In the genomic region with DNA sequence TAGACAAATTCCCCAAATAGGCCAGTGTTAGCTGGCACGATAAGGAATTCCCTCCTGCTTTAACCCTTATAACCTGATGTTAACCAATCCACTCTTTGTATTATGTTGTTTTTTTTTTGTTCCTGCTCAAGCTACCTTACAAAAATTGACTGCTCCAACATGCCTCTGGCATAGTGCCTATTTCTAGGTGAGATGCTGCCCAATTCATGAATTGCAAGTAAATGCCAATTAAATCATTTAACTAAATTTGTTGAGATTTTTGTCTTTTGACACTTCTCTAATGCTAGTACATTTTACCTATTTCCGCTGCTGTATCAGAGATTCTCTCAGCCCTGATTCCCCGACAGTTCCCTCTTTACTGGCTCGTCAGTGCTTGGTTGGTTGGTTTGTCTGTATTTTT, we compare ENCODE assay signal across 32 cellular contexts.
DNase-seq lines count a peak whose midpoint lies in the region; ATAC-seq, FAIRE-seq and TF ChIP-seq lines count a peak whose summit lies in the region.
"Had no signal": no experiment of that assay in that cellular context is flagged by ENCODE, and none has a peak within 500 bp of the region (broad histone marks: within the 10 kb centered on the region; RNA-seq: fewer than 3 reads in every experiment).

No MANE protein-coding gene starts in this region.

- no peak overlapping the region for H3K18ac ChIP-seq in H1 (ENCODE audit: extremely low read depth, low read length)

- no peak overlapping the region for H2BK5ac ChIP-seq in H1 (ENCODE audit: low read depth, low read length)

- no peak overlapping the region for H3K9ac ChIP-seq in H1 (replicated peaks in 1 of 4; ENCODE audit: extremely low read depth in 1 of 4, low read depth in 3 of 4, low read length in 3 of 4)
- H3K9ac ChIP-seq: BLaER1; BLaER1 treated with 17β-estradiol and CSF1 and Interleukin-3, amounts not matched to agents 10 nM and 100 nM had no signal

- no peaks in the 10 kb centered on the region for H3K27me3 ChIP-seq in H1 (replicated peaks in 1 of 4; ENCODE audit: control insufficient read depth in 3 of 4, extremely low read depth in 1 of 4, insufficient read depth in 3 of 4, low read length in 3 of 4)
- H3K27me3 ChIP-seq in CD8-positive, alpha-beta T cell (ENCODE audit: insufficient read depth, low read length), result no peaks in the 10 kb centered on the region
- H3K27me3 ChIP-seq: BE2C; BLaER1; BLaER1 treated with 17β-estradiol and CSF1 and Interleukin-3, amounts not matched to agents 10 nM and 100 nM had no signal

- no peaks in the 10 kb centered on the region for H3K4me1 Mint-ChIP-seq in CD8-positive, alpha-beta T cell (ENCODE audit: low read depth)
- H3K4me1 Mint-ChIP-seq: B cell; CD14-positive monocyte; CD8-positive, alpha-beta memory T cell had no signal

- H3K27me3 Mint-ChIP-seq in CD8-positive, alpha-beta T cell (ENCODE audit: low read depth), result no peaks in the 10 kb centered on the region
- H3K27me3 Mint-ChIP-seq: B cell; CD4-positive, alpha-beta T cell had no signal

- intact Hi-C loops in CD8-positive, alpha-beta T cell (cut with DNase I, micrococcal nuclease), result no loop called here

- H2BK15ac ChIP-seq in H1 (ENCODE audit: low read length), result no peak overlapping the region

- DNase-seq in H1 (ENCODE audit: low read depth in 1 of 2, low spot score in 2 of 2) (no peak), retina (no peak)
- no peak for DNase-seq in CD8-positive, alpha-beta T cell
- DNase-seq: 8988T; ACHN; AML-193; BE2C; C1 segment of cervical spinal cord; Caco-2; Calu3; CD4-positive, alpha-beta memory T cell; CD4-positive, alpha-beta T cell; CD4-positive, CD25-positive, alpha-beta regulatory T cell; CD8-positive, alpha-beta memory T cell; COR-L47; DMS 273 treated with DMSO at 0.1 percent for 48 hours; DMS153; DMS53; DMS79; DMS79 treated with DMSO at 0.1 percent for 48 hours; DND-41; EL had no signal

- H3K36me3 ChIP-seq in HEK293 (ENCODE audit: control insufficient read depth in 2 of 2, insufficient read depth in 1 of 2, low read length in 2 of 2) (no peaks in the 10 kb centered on the region), H1 (ENCODE audit: control insufficient read depth in 2 of 4, insufficient read depth in 4 of 4, low read length in 3 of 4) (no peaks in the 10 kb centered on the region; a peak in 2 of 8 replicates)
- no peaks in the 10 kb centered on the region for H3K36me3 ChIP-seq in CD8-positive, alpha-beta T cell (ENCODE audit: insufficient read depth, low read length)
- H3K36me3 ChIP-seq: BE2C, BLaER1 had no signal

- H2BK12ac ChIP-seq in H1 (ENCODE audit: low read depth, low read length), result no peak overlapping the region

- no peak for TF ChIP-seq RAD21 in H1 (IDR thresholded peaks at IDR 0.05 in 1 of 2, conservative IDR thresholded peaks at IDR 0.05 in 1 of 2; ENCODE audit: low read depth in 2 of 2, low read length in 2 of 2)

- no peak for TF ChIP-seq POLR2A in H1 (IDR thresholded peaks at IDR 0.05; ENCODE audit: control extremely low read depth in 1 of 2, low read depth in 2 of 2, low read length in 2 of 2)

- H2AK5ac ChIP-seq in H1 (ENCODE audit: low read depth, low read length), result no peak overlapping the region

- ATAC-seq in CD8-positive, alpha-beta T cell, result no peak
- ATAC-seq: A549 had no signal

- no peak overlapping the region for H2BK20ac ChIP-seq in H1 (ENCODE audit: low read length)

- H3K23ac ChIP-seq in H1 (ENCODE audit: insufficient read length), result no peak overlapping the region

- peaks cover 9% of the 10 kb centered on the region for H3K36me3 Mint-ChIP-seq in CD8-positive, alpha-beta T cell
- H3K36me3 Mint-ChIP-seq: CD14-positive monocyte had no signal

- H4K91ac ChIP-seq in H1 (replicated peaks; ENCODE audit: insufficient read length, low read length), result no peak overlapping the region

- H3K4ac ChIP-seq in H1 (replicated peaks; ENCODE audit: insufficient read length, low read depth, low read length), result no peak overlapping the region

- H4K20me1 ChIP-seq in H1 (replicated peaks in 1 of 2; ENCODE audit: control insufficient read depth in 1 of 2, insufficient read depth in 2 of 2, low read length in 2 of 2), result no peaks in the 10 kb centered on the region
- H4K20me1 ChIP-seq: BLaER1; BLaER1 treated with 17β-estradiol and CSF1 and Interleukin-3, amounts not matched to agents 10 nM and 100 nM had no signal

- H3K56ac ChIP-seq in H1 (replicated peaks; ENCODE audit: insufficient read length, low read depth, low read length), result no peak overlapping the region

- H3K27ac Mint-ChIP-seq in CD8-positive, alpha-beta T cell, result no peak overlapping the region
- H3K27ac Mint-ChIP-seq: B cell; CD14-positive monocyte; CD4-positive, alpha-beta T cell; CD4-positive, CD25-positive, alpha-beta regulatory T cell had no signal

- H3K14ac ChIP-seq in H1 (ENCODE audit: insufficient read length), result no peak overlapping the region

- no peak overlapping the region for H4K5ac ChIP-seq in H1 (ENCODE audit: insufficient read length, low read depth, low read length)

- peaks cover 10% of the 10 kb centered on the region for H3K9me3 Mint-ChIP-seq in CD8-positive, alpha-beta T cell

- no peak for TF ChIP-seq EP300 in H1 (IDR thresholded peaks at IDR 0.05; ENCODE audit: borderline replicate concordance in 1 of 2, low read depth in 2 of 2, low read length in 2 of 2)

- no peak overlapping the region for H3K4me2 ChIP-seq in H1 (ENCODE audit: insufficient read depth in 1 of 2, low read depth in 2 of 2, low read length in 2 of 2)
- H3K4me2 ChIP-seq: A549; BLaER1 treated with 17β-estradiol and CSF1 and Interleukin-3, amounts not matched to agents 10 nM and 100 nM had no signal

- H3K27ac ChIP-seq in HEK293 (ENCODE audit: extremely low read depth, low read depth, low read length) (no peak overlapping the region), H1 (ENCODE audit: low read depth, low read length) (no peak overlapping the region)
- H3K27ac ChIP-seq in CD8-positive, alpha-beta T cell (ENCODE audit: low read depth, low read length), result no peak overlapping the region
- H3K27ac ChIP-seq: 22Rv1; A549; BLaER1; BLaER1 treated with 17β-estradiol and CSF1 and Interleukin-3, amounts not matched to agents 10 nM and 100 nM; C4-2B had no signal

- H3K4me3 Mint-ChIP-seq in CD8-positive, alpha-beta T cell, result no peak overlapping the region
- H3K4me3 Mint-ChIP-seq: B cell; CD14-positive monocyte; CD4-positive, alpha-beta memory T cell; CD4-positive, alpha-beta T cell; CD4-positive, CD25-positive, alpha-beta regulatory T cell; CD8-positive, alpha-beta memory T cell had no signal

- H3K4me3 ChIP-seq in HEK293 (ENCODE audit: low read depth, low read length), result no peak overlapping the region
- H3K4me3 ChIP-seq in H1 (ENCODE audit: extremely low read depth in 1 of 4, insufficient read depth in 2 of 4, low read depth in 3 of 4, low read length in 4 of 4), result no peak overlapping the region
- no peak overlapping the region for H3K4me3 ChIP-seq in CD8-positive, alpha-beta T cell (ENCODE audit: low read depth, low read length)
- H3K4me3 ChIP-seq: A549; BLaER1; BLaER1 treated with 17β-estradiol and CSF1 and Interleukin-3, amounts not matched to agents 10 nM and 100 nM had no signal

- no peak overlapping the region for H4K8ac ChIP-seq in H1 (ENCODE audit: extremely low read depth, insufficient read depth, low read length)

- H3K9me3 ChIP-seq in HEK293 (ENCODE audit: control insufficient read depth, insufficient read depth, low read depth, low read length) (no peaks in the 10 kb centered on the region; the same call in 1 of the 2 replicates), H1 (ENCODE audit: insufficient read depth in 2 of 2, low read depth in 1 of 2, low read length in 1 of 2) (0 out of 4 replicates have a peak, but pooled peaks cover 4 to 7% of the 10 kb centered on the region in 2 experiments)
- peaks cover 4% of the 10 kb centered on the region for H3K9me3 ChIP-seq in CD8-positive, alpha-beta T cell (ENCODE audit: low read length)
- H3K9me3 ChIP-seq: A549, BE2C had no signal

- POLR2A ChIA-PET in HEK293 (lab: Yijun Ruan, JAX), result no interaction called here
- POLR2A ChIA-PET in H1 (lab: Charles Lee; ENCODE audit: partially characterized antibody), result no interaction called here
- POLR2A ChIA-PET in CD8-positive, alpha-beta T cell (lab: Charles Lee), result interaction anchor here (0.6 to 0.7 kb wide), 2 partner anchors 16 to 23 kb away, joined by 3 to 4 read pairs; no protein-coding TSS in a partner anchor

- H3K4me1 ChIP-seq in HEK293 (ENCODE audit: control insufficient read depth, insufficient read depth, low read length) (no peaks in the 10 kb centered on the region), H1 (replicated peaks in 1 of 4; ENCODE audit: control insufficient read depth in 3 of 4, insufficient read depth in 4 of 4, low read length in 3 of 4) (peaks cover 0 to 3% (median 0%) of the 10 kb centered on the region in 4 experiments; a peak in 1 of 7 replicates)
- no peaks in the 10 kb centered on the region for H3K4me1 ChIP-seq in CD8-positive, alpha-beta T cell (ENCODE audit: insufficient read depth, low read length)
- H3K4me1 ChIP-seq: A549, BE2C, Caco-2 had no signal

- FAIRE-seq in H1 (lab: Jason Lieb, UNC), result no peak
- FAIRE-seq: A204.1, A549, D721Med had no signal

- no peaks in the 10 kb centered on the region for H3K79me1 ChIP-seq in H1 (ENCODE audit: low read depth, low read length)

- H2AFZ ChIP-seq in H1 (ENCODE audit: low read length), result 0 out of 2 replicates have a peak overlapping the region, but pooled peaks have one; percentile 57

- WGBS in H1 (ENCODE audit: extremely low coverage in 1 of 2, insufficient coverage in 1 of 2, insufficient read length in 1 of 2, insufficient replicate concordance in 2 of 2, low coverage in 1 of 2, low lambda C conversion rate in 2 of 2, missing lambda C conversion rate in 1 of 2), 2 experiments, result 90% methylated on average over 4 of the region's 4 CpGs; no CpG with 5 or more reads in 1 of the 2 experiments

- no peak for TF ChIP-seq CTCF in HEK293 (tag by site-specific recombination; IDR thresholded peaks at IDR 0.05)
- no peak for TF ChIP-seq CTCF in H1 (IDR thresholded peaks at IDR 0.05; ENCODE audit: control extremely low read depth in 1 of 3, insufficient read depth in 1 of 3, low read depth in 1 of 3, low read length in 3 of 3)
- TF ChIP-seq CTCF in CD8-positive, alpha-beta T cell (IDR thresholded peaks at IDR 0.05), result no peak

- H3K23me2 ChIP-seq in H1 (ENCODE audit: low read depth, low read length), result no peaks in the 10 kb centered on the region; the same call in 1 of the 2 replicates

- no peaks in the 10 kb centered on the region for H3K79me2 ChIP-seq in H1 (ENCODE audit: control insufficient read depth in 1 of 2, insufficient read depth in 2 of 2, low read length in 2 of 2)

- CTCF ChIA-PET in HEK293 (lab: Yijun Ruan, JAX) (interaction anchor here (1.1 to 1.5 kb wide), 2 partner anchors 18 to 29 kb away, joined by 3 to 5 read pairs; no protein-coding TSS in a partner anchor), H1 (lab: Charles Lee; ENCODE audit: partially characterized antibody) (interaction anchor here (0.6 to 1.3 kb wide), 3 partner anchors 18 to 163 kb away, joined by 3 to 4 read pairs (median 3); no protein-coding TSS in a partner anchor)
- CTCF ChIA-PET in CD8-positive, alpha-beta T cell (lab: Charles Lee), result interaction anchor here (1.5 to 2.2 kb wide), 2 partner anchors 18 to 163 kb away, joined by 4 to 7 read pairs; no protein-coding TSS in a partner anchor

- no peak overlapping the region for H2BK120ac ChIP-seq in H1 (replicated peaks; ENCODE audit: low read depth, low read length)

TF ChIP-seq in HEK293, 187 proteins besides CTCF, POLR2A, EP300 and RAD21 (continues in another document):
- TF ChIP-seq ZNF549 (tag by site-specific recombination; IDR thresholded peaks at IDR 0.05), result peak; percentile 99

TF ChIP-seq in H1, 55 proteins besides CTCF, POLR2A, EP300 and RAD21 (continues in another document):
- TF ChIP-seq SP2 (IDR thresholded peaks at IDR 0.05; ENCODE audit: low read length), result no peak
